ENCODE assay signal across 27 cellular contexts in the genomic region with DNA sequence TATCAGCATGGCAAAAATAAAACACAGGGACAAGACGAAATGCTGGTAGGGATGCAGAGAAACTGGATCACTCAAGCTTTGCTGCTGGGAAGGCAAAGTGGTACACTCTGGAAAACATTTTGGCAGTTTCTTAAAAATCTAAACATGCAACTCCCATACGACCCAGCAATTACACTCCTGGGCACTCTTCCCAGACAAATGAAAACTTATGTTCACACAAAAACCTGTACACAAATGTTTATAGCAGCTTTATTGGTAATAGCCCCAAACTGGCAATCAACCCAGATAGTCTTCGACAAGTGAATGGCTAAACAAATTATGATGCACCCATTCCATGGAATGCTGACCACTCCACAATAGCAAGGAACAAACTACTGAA. TPM values are rescaled to one million over a fixed set of nuclear protein-coding genes. Genes with fewer than 3 reads are reported as not detected.
DNase-seq lines count a peak whose midpoint lies in the region; ATAC-seq and TF ChIP-seq lines count a peak whose summit lies in the region.
"Had no signal": no experiment of that assay in that cellular context is flagged by ENCODE, and none has a peak within 500 bp of the region (broad histone marks: within the 10 kb centered on the region; RNA-seq: fewer than 3 reads in every experiment).

No MANE protein-coding gene starts in this region.

- no peaks in the 10 kb centered on the region for H3K27me3 ChIP-seq in CD4-positive, CD25-positive, alpha-beta regulatory T cell (ENCODE audit: control insufficient read depth, insufficient read depth, low read length)
- H3K27me3 ChIP-seq: thyroid gland had no signal

- H3K27ac ChIP-seq in CD4-positive, CD25-positive, alpha-beta regulatory T cell (ENCODE audit: insufficient read depth, low read length, poor library complexity, severe bottlenecking) = no peak overlapping the region
- H3K27ac ChIP-seq in VCaP = peak overlapping the region; percentile 84
- H3K27ac ChIP-seq: left lung, SK-N-MC, thyroid gland had no signal

- POLR2A ChIA-PET in naive thymus-derived CD8-positive, alpha-beta T cell (lab: Charles Lee) = interaction anchor here (0.7 to 1.4 kb wide), 3 partner anchors 33 to 1369 kb away, joined by 3 to 6 read pairs (median 4); no protein-coding TSS in a partner anchor

- peaks cover 2% of the 10 kb centered on the region for H3K36me3 Mint-ChIP-seq in T-helper 2 cell treated with Interferon-gamma antibody and Interleukin-4, amounts not matched to agents 5 μg/mL and 100 μg/mL, for 36 hours (ENCODE audit: low read depth)
- no peaks in the 10 kb centered on the region for H3K36me3 Mint-ChIP-seq in CD4-positive, CD25-positive, alpha-beta regulatory T cell
- no peaks in the 10 kb centered on the region for H3K36me3 Mint-ChIP-seq in naive thymus-derived CD8-positive, alpha-beta T cell
- H3K36me3 Mint-ChIP-seq: activated naive CD4-positive, alpha-beta T cell treated with anti-CD3 and anti-CD28 coated beads, Interleukin-2, amount 50 U/mL, for 72 hours had no signal

- no peak for TF ChIP-seq CTCF in VCaP (conservative IDR thresholded peaks at IDR 0.05)

- no peak for ATAC-seq in CD4-positive, CD25-positive, alpha-beta regulatory T cell (ENCODE audit: low read depth in 2 of 2)
- no peak for ATAC-seq in naive thymus-derived CD8-positive, alpha-beta T cell
- ATAC-seq: activated naive CD4-positive, alpha-beta T cell treated with anti-CD3 and anti-CD28 coated beads, Interleukin-2, amount 50 U/mL, for 72 hours; left lung; stimulated activated naive CD8-positive, alpha-beta T cell treated with anti-CD3 and anti-CD28 coated beads, Interleukin-15, Interleukin-2, amounts not matched to agents 100 U/mL and 50 U/mL, for 24 hours had no signal

- H3K4me1 ChIP-seq in CD4-positive, CD25-positive, alpha-beta regulatory T cell (ENCODE audit: control insufficient read depth, insufficient read depth, low read length, poor library complexity, severe bottlenecking) = peaks cover 87% of the 10 kb centered on the region
- H3K4me1 ChIP-seq: HAP-1 had no signal

- peaks cover 47% of the 10 kb centered on the region for H3K4me1 Mint-ChIP-seq in T-helper 2 cell treated with Interferon-gamma antibody and Interleukin-4, amounts not matched to agents 5 μg/mL and 100 μg/mL, for 36 hours (ENCODE audit: low read depth)
- H3K4me1 Mint-ChIP-seq in CD4-positive, CD25-positive, alpha-beta regulatory T cell = peaks cover 18 to 82% (median 46%) of the 10 kb centered on the region in 4 donors
- peaks cover 27 to 82% (median 73%) of the 10 kb centered on the region in 4 donors for H3K4me1 Mint-ChIP-seq in naive thymus-derived CD8-positive, alpha-beta T cell

- H3K9me3 ChIP-seq in CD4-positive, CD25-positive, alpha-beta regulatory T cell (ENCODE audit: control insufficient read depth in 2 of 2, low read length in 2 of 2) = no peaks in the 10 kb centered on the region
- H3K9me3 ChIP-seq: BE2C, HAP-1, thyroid gland had no signal

- peak overlapping the region; percentile 73 for H3K27ac Mint-ChIP-seq in T-helper 2 cell treated with Interferon-gamma antibody and Interleukin-4, amounts not matched to agents 5 μg/mL and 100 μg/mL, for 36 hours
- H3K27ac Mint-ChIP-seq in CD4-positive, CD25-positive, alpha-beta regulatory T cell = peak overlapping the region; percentile 57 to 93 (median 79)
- peak overlapping the region; percentile 86 to 96 (median 91) for H3K27ac Mint-ChIP-seq in naive thymus-derived CD8-positive, alpha-beta T cell

- peak overlapping the region; percentile 2 for H3K4me3 ChIP-seq in CD4-positive, CD25-positive, alpha-beta regulatory T cell (ENCODE audit: low read depth, low read length)
- H3K4me3 ChIP-seq: HAP-1, left lung, SK-N-MC, thyroid gland had no signal

- no peak for DNase-seq in T-helper 2 cell treated with Interferon-gamma antibody and Interleukin-4, amounts not matched to agents 5 μg/mL and 100 μg/mL, for 36 hours (ENCODE audit: low spot score)
- DNase-seq in T-helper 2 cell = no peak
- DNase-seq in CD4-positive, CD25-positive, alpha-beta regulatory T cell = no peak
- DNase-seq in naive thymus-derived CD8-positive, alpha-beta T cell = no peak
- DNase-seq in activated CD4-positive, CD25-positive, alpha-beta regulatory T cell (lab: John Stamatoyannopoulos, UW) = no peak
- no peak for DNase-seq in dedifferentiated amniotic fluid mesenchymal stem cell (ENCODE audit: extremely low spot score)
- DNase-seq in stimulated activated CD4-positive, alpha-beta T cell treated with anti-CD3 and anti-CD28 coated beads, Interleukin-4, amount 100 ng/mL, for 4 hours = no peak
- DNase-seq: activated CD4-positive, alpha-beta T cell treated with anti-CD3 and anti-CD28 coated beads, Interleukin-2, amount 50 U/mL, for 1 hour; activated CD8-positive, alpha-beta memory T cell treated with anti-CD3 and anti-CD28 coated beads, Interleukin-2, amount 50 U/mL, for 4 hours; BE2C; central memory CD4-positive, alpha-beta T cell; dermis blood vessel endothelial cell; left lung; mesenchymal stem cell; NCI-H1417; NCI-H2107; NCI-H446; NCI-H82; RPMI8226; stimulated activated CD4-positive, alpha-beta T cell treated with anti-CD3 and anti-CD28 coated beads, Interleukin-15, amount 100 ng/mL, for 24 hours; stimulated activated naive CD8-positive, alpha-beta T cell treated with anti-CD3 and anti-CD28 coated beads, Interleukin-15, Interleukin-2, amounts not matched to agents 100 U/mL and 50 U/mL, for 24 hours; thyroid gland had no signal

- peak overlapping the region; percentile 24 for H3K4me3 Mint-ChIP-seq in T-helper 2 cell treated with Interferon-gamma antibody and Interleukin-4, amounts not matched to agents 5 μg/mL and 100 μg/mL, for 36 hours
- H3K4me3 Mint-ChIP-seq in CD4-positive, CD25-positive, alpha-beta regulatory T cell = peak overlapping the region; percentile 9 to 96 (median 90)
- peak overlapping the region in 8 of 10 donors; percentile 1 to 93 (median 56) for H3K4me3 Mint-ChIP-seq in naive thymus-derived CD8-positive, alpha-beta T cell

- H3K27me3 Mint-ChIP-seq in T-helper 2 cell treated with Interferon-gamma antibody and Interleukin-4, amounts not matched to agents 5 μg/mL and 100 μg/mL, for 36 hours (ENCODE audit: low read depth) = no peaks in the 10 kb centered on the region
- no peaks in the 10 kb centered on the region for H3K27me3 Mint-ChIP-seq in CD4-positive, CD25-positive, alpha-beta regulatory T cell
- H3K27me3 Mint-ChIP-seq in naive thymus-derived CD8-positive, alpha-beta T cell = no peaks in the 10 kb centered on the region

- H3K9me3 Mint-ChIP-seq in T-helper 2 cell treated with Interferon-gamma antibody and Interleukin-4, amounts not matched to agents 5 μg/mL and 100 μg/mL, for 36 hours = no peaks in the 10 kb centered on the region
- no peaks in the 10 kb centered on the region for H3K9me3 Mint-ChIP-seq in CD4-positive, CD25-positive, alpha-beta regulatory T cell
- no peaks in the 10 kb centered on the region for H3K9me3 Mint-ChIP-seq in naive thymus-derived CD8-positive, alpha-beta T cell
- H3K9me3 Mint-ChIP-seq: activated naive CD4-positive, alpha-beta T cell treated with anti-CD3 and anti-CD28 coated beads, Interleukin-2, amount 50 U/mL, for 72 hours had no signal

- no peaks in the 10 kb centered on the region for H3K36me3 ChIP-seq in CD4-positive, CD25-positive, alpha-beta regulatory T cell (ENCODE audit: control insufficient read depth, insufficient read depth, low read length)
- H3K36me3 ChIP-seq: BE2C, HAP-1, left lung, thyroid gland had no signal

RNA-seq across cellular contexts. Expression of a gene that starts 35.8 kb away (rescaled TPM):
- total RNA-seq in CD4-positive, CD25-positive, alpha-beta regulatory T cell = 44.4 TPM
- polyA plus RNA-seq in CD4-positive, CD25-positive, alpha-beta regulatory T cell = 10 to 100 TPM; 29.2 to 37.6 (median 33.3) TPM
- total RNA-seq in naive thymus-derived CD8-positive, alpha-beta T cell = 10 to 100 TPM; 85.3 to 86.3 TPM
- polyA plus RNA-seq in naive thymus-derived CD8-positive, alpha-beta T cell = 100 to 1,000 TPM in 1 of 3 donors, 10 to 100 TPM in 2; 75.2 to 107 (median 83.3) TPM
- total RNA-seq: M059J had no signal

Comparison
In these comparisons a context has a peak if more than half of its experiments do, and no peak if none do; other contexts are left out.
1. H3K4me3 Mint-ChIP-seq: peak in every context shown above with its lines; median percentile 90 in CD4-positive, CD25-positive, alpha-beta regulatory T cell; 56 in naive thymus-derived CD8-positive, alpha-beta T cell; 24 in T-helper 2 cell treated with Interferon-gamma antibody and Interleukin-4, amounts not matched to agents 5 μg/mL and 100 μg/mL, for 36 hours.